In the genomic region with DNA sequence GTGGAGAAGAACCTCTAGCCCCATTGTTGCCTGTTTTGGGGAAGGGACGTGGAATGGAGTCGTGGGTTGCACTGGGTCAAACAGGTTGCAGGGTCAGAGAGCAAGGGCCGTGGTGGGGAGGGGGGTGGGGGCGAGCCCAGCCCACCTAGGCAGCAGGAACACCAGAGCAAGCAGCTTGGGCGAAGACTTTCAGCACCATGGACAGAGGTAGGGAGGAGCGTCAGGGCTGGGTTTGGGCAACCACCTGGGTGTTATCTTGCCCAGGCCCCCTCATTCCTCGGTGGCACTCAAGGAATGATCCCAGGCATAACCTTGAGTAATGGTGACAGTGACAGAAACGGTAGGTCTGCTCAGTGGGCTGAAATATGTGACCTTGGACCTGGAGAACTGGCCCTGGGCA, we compare ENCODE assay signal across 13 cellular contexts. TPM values are rescaled to one million over a fixed set of nuclear protein-coding genes. Genes with fewer than 3 reads are reported as not detected.
DNase-seq lines count a peak whose midpoint lies in the region.
"Had no signal": no experiment of that assay in that cellular context is flagged by ENCODE, and none has a peak within 500 bp of the region (broad histone marks: within the 10 kb centered on the region; RNA-seq: fewer than 3 reads in every experiment).

No MANE protein-coding gene starts in this region.

- no peak overlapping the region for H3K4me2 ChIP-seq in Karpas-422 (ENCODE audit: low read depth, low read length, poor library complexity, severe bottlenecking)

- H3K79me2 ChIP-seq in Karpas-422 (ENCODE audit: low read length): no peaks in the 10 kb centered on the region

- H3K27ac Mint-ChIP-seq in activated T-helper 1 cell treated with anti-CD3 and anti-CD28 coated beads, Interleukin-12 subunit alpha, Interleukin-12 subunit beta, Interleukin-2, Interleukin-4 antibody, amounts not matched to agents 30 ng/mL and 10 ng/mL and 1 ng/mL, durations not matched to agents 14 hours and 24 hours and 36 hours: no peak overlapping the region

- H3K9ac ChIP-seq in Karpas-422 (ENCODE audit: low read length): no peak overlapping the region

- H3K36me3 Mint-ChIP-seq in activated T-helper 1 cell treated with anti-CD3 and anti-CD28 coated beads, Interleukin-12 subunit alpha, Interleukin-12 subunit beta, Interleukin-2, Interleukin-4 antibody, amounts not matched to agents 30 ng/mL and 10 ng/mL and 1 ng/mL, durations not matched to agents 14 hours and 24 hours and 36 hours (ENCODE audit: low read depth): no peaks in the 10 kb centered on the region

- H3K27me3 ChIP-seq in Karpas-422 (ENCODE audit: low read length): no peaks in the 10 kb centered on the region

- no peak overlapping the region for H3K4me3 ChIP-seq in Karpas-422 (ENCODE audit: low read length)
- H3K4me3 ChIP-seq: HAP-1, psoas muscle, SK-N-MC had no signal

- no peaks in the 10 kb centered on the region for H3K9me3 ChIP-seq in Karpas-422 (ENCODE audit: low read length)
- H3K9me3 ChIP-seq: HAP-1, psoas muscle had no signal

- peaks cover 3% of the 10 kb centered on the region; the same call in 1 of the 2 replicates for H3K4me1 ChIP-seq in Karpas-422 (ENCODE audit: low read length)
- H3K4me1 ChIP-seq: HAP-1, psoas muscle had no signal

- intact Hi-C loops in activated T-helper 1 cell treated with anti-CD3 and anti-CD28 coated beads, Interleukin-12 subunit alpha, Interleukin-12 subunit beta, Interleukin-2, Interleukin-4 antibody, amounts not matched to agents 30 ng/mL and 10 ng/mL and 1 ng/mL, durations not matched to agents 14 hours and 24 hours and 36 hours (cut with micrococcal nuclease): no loop called here

- 0 out of 2 replicates have a peak, but pooled peaks cover 4% of the 10 kb centered on the region for H4K20me1 ChIP-seq in Karpas-422 (ENCODE audit: insufficient read depth, low read depth, low read length)

- H3K9me2 ChIP-seq in Karpas-422 (replicated peaks; ENCODE audit: insufficient read depth, low read length): no peaks in the 10 kb centered on the region

- no peaks in the 10 kb centered on the region for H3K36me3 ChIP-seq in Karpas-422 (ENCODE audit: insufficient read depth, low read length)
- H3K36me3 ChIP-seq: HAP-1 had no signal

- no peaks in the 10 kb centered on the region for H3K4me1 Mint-ChIP-seq in activated T-helper 1 cell treated with anti-CD3 and anti-CD28 coated beads, Interleukin-12 subunit alpha, Interleukin-12 subunit beta, Interleukin-2, Interleukin-4 antibody, amounts not matched to agents 30 ng/mL and 10 ng/mL and 1 ng/mL, durations not matched to agents 14 hours and 24 hours and 36 hours (ENCODE audit: low read depth)

- no peak overlapping the region for H3K4me3 Mint-ChIP-seq in activated T-helper 1 cell treated with anti-CD3 and anti-CD28 coated beads, Interleukin-12 subunit alpha, Interleukin-12 subunit beta, Interleukin-2, Interleukin-4 antibody, amounts not matched to agents 30 ng/mL and 10 ng/mL and 1 ng/mL, durations not matched to agents 14 hours and 24 hours and 36 hours

- peaks cover 3% of the 10 kb centered on the region for H3K27me3 Mint-ChIP-seq in activated T-helper 1 cell treated with anti-CD3 and anti-CD28 coated beads, Interleukin-12 subunit alpha, Interleukin-12 subunit beta, Interleukin-2, Interleukin-4 antibody, amounts not matched to agents 30 ng/mL and 10 ng/mL and 1 ng/mL, durations not matched to agents 14 hours and 24 hours and 36 hours (ENCODE audit: insufficient read depth)

- no peak overlapping the region for H3K27ac ChIP-seq in Karpas-422 (ENCODE audit: low read length)
- H3K27ac ChIP-seq: HL-60, psoas muscle, SK-N-MC had no signal

- DNase-seq in ELR (ENCODE audit: low read depth) (peak; percentile 16), Karpas-422 (peak; percentile 83), kidney glomerular epithelial cell (lab: John Stamatoyannopoulos, UW) (peak; percentile 7), NCI-H1436 (lab: John Stamatoyannopoulos, UW) (no peak), NCI-H1694 (lab: John Stamatoyannopoulos, UW) (no peak), cortex of kidney (lab: John Stamatoyannopoulos, UW) (no peak), NCI-H774 (lab: John Stamatoyannopoulos, UW) (no peak)
- peak; percentile 19 for DNase-seq in activated T-helper 1 cell treated with anti-CD3 and anti-CD28 coated beads, Interleukin-12 subunit alpha, Interleukin-12 subunit beta, Interleukin-2, Interleukin-4 antibody, amounts not matched to agents 30 ng/mL and 10 ng/mL and 1 ng/mL, durations not matched to agents 14 hours and 24 hours and 36 hours (ENCODE audit: low spot score)
- DNase-seq: activated effector memory CD4-positive, alpha-beta T cell treated with anti-CD3 and anti-CD28 coated beads, Interleukin-2, amount 50 U/mL, for 16 hours; psoas muscle had no signal

- H3K9me3 Mint-ChIP-seq in activated T-helper 1 cell treated with anti-CD3 and anti-CD28 coated beads, Interleukin-12 subunit alpha, Interleukin-12 subunit beta, Interleukin-2, Interleukin-4 antibody, amounts not matched to agents 30 ng/mL and 10 ng/mL and 1 ng/mL, durations not matched to agents 14 hours and 24 hours and 36 hours: no peaks in the 10 kb centered on the region

- H2AFZ ChIP-seq in Karpas-422 (ENCODE audit: low read length): no peak overlapping the region

RNA-seq across cellular contexts. Expression of gene TMEM115, which starts 45.9 kb away (rescaled TPM):
- 13.8 and 25.8 TPM in 2 replicates for total RNA-seq in Karpas-422 (2014; rRNA removed; shearing (Covaris generic); ENCODE audit: low replicate concordance)
- 23.6 and 25.4 TPM in 2 replicates for total RNA-seq in activated T-helper 1 cell treated with anti-CD3 and anti-CD28 coated beads, Interleukin-12 subunit alpha, Interleukin-12 subunit beta, Interleukin-2, Interleukin-4 antibody, amounts not matched to agents 30 ng/mL and 10 ng/mL and 1 ng/mL, durations not matched to agents 14 hours and 24 hours and 36 hours

RNA-seq across cellular contexts. Expression of gene CYB561D2, which starts 54.6 kb away (rescaled TPM):
- 32.5 and 35.0 TPM in 2 replicates for total RNA-seq in Karpas-422 (2014; rRNA removed; shearing (Covaris generic); ENCODE audit: low replicate concordance)
- 30.0 and 35.9 TPM in 2 replicates for total RNA-seq in activated T-helper 1 cell treated with anti-CD3 and anti-CD28 coated beads, Interleukin-12 subunit alpha, Interleukin-12 subunit beta, Interleukin-2, Interleukin-4 antibody, amounts not matched to agents 30 ng/mL and 10 ng/mL and 1 ng/mL, durations not matched to agents 14 hours and 24 hours and 36 hours

RNA-seq across cellular contexts. Expression of gene NPRL2, which starts 54.7 kb away (rescaled TPM):
- total RNA-seq in Karpas-422 (2014; rRNA removed; shearing (Covaris generic); ENCODE audit: low replicate concordance): 51.2 and 71.1 TPM in 2 replicates
- 43.7 and 46.6 TPM in 2 replicates for total RNA-seq in activated T-helper 1 cell treated with anti-CD3 and anti-CD28 coated beads, Interleukin-12 subunit alpha, Interleukin-12 subunit beta, Interleukin-2, Interleukin-4 antibody, amounts not matched to agents 30 ng/mL and 10 ng/mL and 1 ng/mL, durations not matched to agents 14 hours and 24 hours and 36 hours

RNA-seq across cellular contexts. Expression of gene ZMYND10, which starts 59.7 kb away (rescaled TPM):
- 1.3 and 1.4 TPM in 2 replicates for total RNA-seq in Karpas-422 (2014; rRNA removed; shearing (Covaris generic); ENCODE audit: low replicate concordance)
- 1.5 and 1.7 TPM in 2 replicates for total RNA-seq in activated T-helper 1 cell treated with anti-CD3 and anti-CD28 coated beads, Interleukin-12 subunit alpha, Interleukin-12 subunit beta, Interleukin-2, Interleukin-4 antibody, amounts not matched to agents 30 ng/mL and 10 ng/mL and 1 ng/mL, durations not matched to agents 14 hours and 24 hours and 36 hours

Comparison
In these comparisons a context has a peak if more than half of its experiments do, and no peak if none do; other contexts are left out.
1. DNase-seq: peak in ELR (single experiment), Karpas-422 (single experiment), activated T-helper 1 cell treated with anti-CD3 and anti-CD28 coated beads, Interleukin-12 subunit alpha, Interleukin-12 subunit beta, Interleukin-2, Interleukin-4 antibody, amounts not matched to agents 30 ng/mL and 10 ng/mL and 1 ng/mL, durations not matched to agents 14 hours and 24 hours and 36 hours (single experiment) and kidney glomerular epithelial cell (single experiment); none in NCI-H1436 (single experiment), NCI-H1694 (single experiment), cortex of kidney (single experiment) and NCI-H774 (single experiment).